In genomic region chr5:140245926-140246325, GRCh38 we compare ENCODE assay signal across 2 cellular contexts.
TF ChIP-seq lines count a peak whose summit lies in the region.

No MANE protein-coding gene starts in this region.

TF ChIP-seq in SK-N-SH, 30 proteins besides CTCF, POLR2A, EP300 and RAD21 (continued from another document):
- no peak for TF ChIP-seq TAF1 (IDR thresholded peaks at IDR 0.05; ENCODE audit: borderline replicate concordance, low read depth, low read length)
- TF ChIP-seq GABPA (IDR thresholded peaks at IDR 0.05; ENCODE audit: low read depth) = no peak
- no peak for TF ChIP-seq EZH2phosphoT487 (IDR thresholded peaks at IDR 0.05; ENCODE audit: borderline replicate concordance, low read depth)
- no peak for TF ChIP-seq FOXJ3 (CRISPR knock-in tag; IDR thresholded peaks at IDR 0.05)
- no peak for TF ChIP-seq PBX3 (IDR thresholded peaks at IDR 0.05)
- TF ChIP-seq RCOR1 (IDR thresholded peaks at IDR 0.05; ENCODE audit: low read length) = no peak
- no peak for TF ChIP-seq GATA2 (CRISPR knock-in tag; IDR thresholded peaks at IDR 0.05)
- no peak for TF ChIP-seq USF1 (IDR thresholded peaks at IDR 0.05; ENCODE audit: borderline replicate concordance, low read depth)
- no peak for TF ChIP-seq RXRA (IDR thresholded peaks at IDR 0.05; ENCODE audit: borderline replicate concordance, low read depth)
- no peak for TF ChIP-seq SIN3A (IDR thresholded peaks at IDR 0.05; ENCODE audit: borderline replicate concordance, low read depth, low read length)
- no peak for TF ChIP-seq MAX (IDR thresholded peaks at IDR 0.05; ENCODE audit: low read depth)
- TF ChIP-seq JUND (IDR thresholded peaks at IDR 0.05) = no peak
- no peak for TF ChIP-seq MEF2A (IDR thresholded peaks at IDR 0.05; ENCODE audit: borderline replicate concordance, low read depth)

TF ChIP-seq in SK-N-SH treated with all-trans-retinoic acid at 6 μM for 48 hours, 23 proteins besides CTCF, POLR2A, EP300 and RAD21 (continued from another document):
- TF ChIP-seq CSRNP3 (CRISPR knock-in tag; IDR thresholded peaks at IDR 0.05) (no peak), TOX (CRISPR knock-in tag; IDR thresholded peaks at IDR 0.05; ENCODE audit: borderline replicate concordance) (no peak), OSR1 (CRISPR knock-in tag; IDR thresholded peaks at IDR 0.05) (no peak), CREB5 (CRISPR knock-in tag; IDR thresholded peaks at IDR 0.05; ENCODE audit: low read depth) (no peak), ZNF565 (CRISPR knock-in tag; conservative IDR thresholded peaks at IDR 0.05; ENCODE audit: low read depth) (no peak)
